ENCODE assay signal across 14 cellular contexts in the genomic region with DNA sequence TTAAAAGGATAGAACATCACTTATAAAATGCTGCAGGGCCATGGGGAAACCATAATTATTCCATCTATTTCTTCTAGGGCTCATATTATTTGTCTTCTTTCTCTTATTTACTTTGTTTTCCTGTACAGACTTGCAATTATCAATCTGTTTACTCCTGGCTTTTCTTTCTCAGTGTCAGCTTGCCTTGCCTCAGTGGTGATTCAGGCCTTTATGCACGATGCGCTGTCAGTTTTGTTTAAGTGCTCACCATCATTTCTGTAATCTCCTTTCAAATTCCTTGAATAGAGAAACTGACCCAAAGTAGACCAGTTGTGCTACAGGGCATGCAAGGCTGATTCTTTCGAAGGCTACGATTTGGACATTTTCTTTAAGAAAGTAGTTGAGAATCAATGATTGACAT. TPM values are rescaled to one million over a fixed set of nuclear protein-coding genes. Genes with fewer than 3 reads are reported as not detected.
DNase-seq lines count a peak whose midpoint lies in the region; ATAC-seq and TF ChIP-seq lines count a peak whose summit lies in the region.
"Had no signal": no experiment of that assay in that cellular context is flagged by ENCODE, and none has a peak within 500 bp of the region (broad histone marks: within the 10 kb centered on the region; RNA-seq: fewer than 3 reads in every experiment).

No MANE protein-coding gene starts in this region.

- H4K20me1 ChIP-seq in Loucy (ENCODE audit: insufficient read depth, low read length, poor library complexity, severe bottlenecking) = no peaks in the 10 kb centered on the region

- no peaks in the 10 kb centered on the region for H3K9me3 Mint-ChIP-seq in CD4-positive, alpha-beta T cell
- H3K9me3 Mint-ChIP-seq in activated CD8-positive, alpha-beta memory T cell treated with anti-CD3 and anti-CD28 coated beads, Interleukin-2, amount 10 ng/mL, durations not matched to agents 7 days and 5 days (ENCODE audit: low read depth) = no peaks in the 10 kb centered on the region
- H3K9me3 Mint-ChIP-seq: CD14-positive monocyte; CD8-positive, alpha-beta memory T cell had no signal

- H3K4me3 Mint-ChIP-seq in CD4-positive, alpha-beta T cell = no peak overlapping the region
- no peak overlapping the region for H3K4me3 Mint-ChIP-seq in activated CD8-positive, alpha-beta memory T cell treated with anti-CD3 and anti-CD28 coated beads, Interleukin-2, amount 10 ng/mL, durations not matched to agents 7 days and 5 days
- H3K4me3 Mint-ChIP-seq: CD14-positive monocyte had no signal

- H3K9me2 ChIP-seq in Loucy (replicated peaks; ENCODE audit: low read depth, low read length) = no peaks in the 10 kb centered on the region

- no peak overlapping the region for H3K27ac ChIP-seq in CD4-positive, alpha-beta T cell (ENCODE audit: low read depth, low read length)
- H3K27ac ChIP-seq in subcutaneous abdominal adipose tissue (ENCODE audit: low read depth, low read length) = peak overlapping the region; percentile 38
- H3K27ac ChIP-seq: BLaER1, HL-60 had no signal

- H3K27me3 Mint-ChIP-seq in CD4-positive, alpha-beta T cell = no peaks in the 10 kb centered on the region
- no peaks in the 10 kb centered on the region for H3K27me3 Mint-ChIP-seq in activated CD8-positive, alpha-beta memory T cell treated with anti-CD3 and anti-CD28 coated beads, Interleukin-2, amount 10 ng/mL, durations not matched to agents 7 days and 5 days
- H3K27me3 Mint-ChIP-seq: CD8-positive, alpha-beta memory T cell had no signal

- in situ Hi-C loops in GM13977 (cut with MboI; ENCODE audit: low pct_unique_long_range_greater_than_20kb, low sequenced_read_pairs, unreplicated experiment) = loop anchor here (10.0 kb wide), 1 partner anchor 464 kb away; no protein-coding TSS in a partner anchor

- CTCF ChIA-PET in CD4-positive, alpha-beta T cell (lab: Charles Lee) = no interaction called here
- CTCF ChIA-PET in activated CD8-positive, alpha-beta memory T cell treated with anti-CD3 and anti-CD28 coated beads, Interleukin-2, amount 10 ng/mL, durations not matched to agents 7 days and 5 days (lab: Charles Lee) = interaction anchor here (1.3 kb wide), 1 partner anchor 488 kb away, joined by 3 read pairs; no protein-coding TSS in a partner anchor

- peaks cover 58% of the 10 kb centered on the region for H3K4me1 ChIP-seq in Loucy (ENCODE audit: insufficient read depth, low read length, poor library complexity, severe bottlenecking)
- H3K4me1 ChIP-seq in subcutaneous abdominal adipose tissue (ENCODE audit: control insufficient read depth in 5 of 5, insufficient read depth in 5 of 5, low read length in 5 of 5) = peaks cover 2 to 58% (median 40%) of the 10 kb centered on the region in 5 donors

- H3F3A ChIP-seq in Loucy (ENCODE audit: low read depth) = no peaks in the 10 kb centered on the region

- H3K9me3 ChIP-seq in CD4-positive, alpha-beta T cell (ENCODE audit: control insufficient read depth, low read length) = no peaks in the 10 kb centered on the region
- H3K9me3 ChIP-seq in Loucy (ENCODE audit: insufficient read depth, low read depth, low read length) = no peaks in the 10 kb centered on the region
- no peaks in the 10 kb centered on the region for H3K9me3 ChIP-seq in subcutaneous abdominal adipose tissue (ENCODE audit: control insufficient read depth in 5 of 5, low read length in 5 of 5)
- H3K9me3 ChIP-seq: BLaER1, Caco-2, HAP-1 had no signal

- H3K79me2 ChIP-seq in Loucy (ENCODE audit: insufficient read depth, low read length) = peaks cover 67% of the 10 kb centered on the region

- no peak for ATAC-seq in CD4-positive, alpha-beta T cell (ENCODE audit: poor library complexity)
- ATAC-seq in GM19455 (IDR thresholded peaks at IDR 0.05; ENCODE audit: unreplicated experiment) = no peak
- no peak for ATAC-seq in activated CD8-positive, alpha-beta memory T cell treated with anti-CD3 and anti-CD28 coated beads, Interleukin-2, amount 10 ng/mL, durations not matched to agents 7 days and 5 days

- POLR2A ChIA-PET in CD4-positive, alpha-beta T cell (lab: Charles Lee) = no interaction called here

- H3K9ac ChIP-seq in Loucy (ENCODE audit: low read depth, low read length, poor library complexity, severe bottlenecking) (no peak overlapping the region), subcutaneous abdominal adipose tissue (ENCODE audit: low read length in 5 of 5) (peak overlapping the region in 1 of 5 donors; percentile 56)
- H3K9ac ChIP-seq: BLaER1 had no signal

- no peaks in the 10 kb centered on the region for H3K27me3 ChIP-seq in CD4-positive, alpha-beta T cell (ENCODE audit: control insufficient read depth, insufficient read depth, low read length)
- H3K27me3 ChIP-seq in Loucy (ENCODE audit: insufficient read depth, low read length, poor library complexity, severe bottlenecking) (no peaks in the 10 kb centered on the region), subcutaneous abdominal adipose tissue (ENCODE audit: control insufficient read depth in 5 of 5, insufficient read depth in 4 of 5, low read length in 5 of 5) (no peaks in the 10 kb centered on the region)
- H3K27me3 ChIP-seq: BLaER1 had no signal

- peaks cover 3% of the 10 kb centered on the region for H3K36me3 Mint-ChIP-seq in CD4-positive, alpha-beta T cell (ENCODE audit: low read depth)
- peaks cover 1% of the 10 kb centered on the region for H3K36me3 Mint-ChIP-seq in activated CD8-positive, alpha-beta memory T cell treated with anti-CD3 and anti-CD28 coated beads, Interleukin-2, amount 10 ng/mL, durations not matched to agents 7 days and 5 days

- DNase-seq in CD4-positive, alpha-beta T cell = no peak
- peak; percentile 69 for DNase-seq in epithelial cell of esophagus (ENCODE audit: low read depth)
- DNase-seq in GM13977 (ENCODE audit: low spot score) = no peak
- DNase-seq in activated CD8-positive, alpha-beta memory T cell treated with anti-CD3 and anti-CD28 coated beads, Interleukin-2, amount 10 ng/mL, durations not matched to agents 7 days and 5 days = no peak
- DNase-seq: 8988T; Caco-2; CD8-positive, alpha-beta memory T cell had no signal

- H3K27ac Mint-ChIP-seq in CD4-positive, alpha-beta T cell = peak overlapping the region; percentile 52
- H3K27ac Mint-ChIP-seq in activated CD8-positive, alpha-beta memory T cell treated with anti-CD3 and anti-CD28 coated beads, Interleukin-2, amount 10 ng/mL, durations not matched to agents 7 days and 5 days = no peak overlapping the region
- H3K27ac Mint-ChIP-seq: CD14-positive monocyte had no signal

- H3K4me2 ChIP-seq in Loucy (ENCODE audit: low read depth, low read length, poor library complexity, severe bottlenecking) = peak overlapping the region; percentile 33
- H3K4me2 ChIP-seq: BLaER1 had no signal

- H3K4me1 Mint-ChIP-seq in CD4-positive, alpha-beta T cell (ENCODE audit: low read depth) = peaks cover 46% of the 10 kb centered on the region
- peaks cover 19% of the 10 kb centered on the region for H3K4me1 Mint-ChIP-seq in activated CD8-positive, alpha-beta memory T cell treated with anti-CD3 and anti-CD28 coated beads, Interleukin-2, amount 10 ng/mL, durations not matched to agents 7 days and 5 days

- intact Hi-C loops in CD4-positive, alpha-beta T cell (cut with DNase I, micrococcal nuclease) = loop anchor here (5.0 to 10.0 kb wide), 4 partner anchors 224 to 1344 kb away; no protein-coding TSS in a partner anchor

- H3K4me3 ChIP-seq in Loucy (ENCODE audit: low read length, poor library complexity, severe bottlenecking) (no peak overlapping the region), epithelial cell of esophagus (ENCODE audit: low read length) (no peak overlapping the region), subcutaneous abdominal adipose tissue (ENCODE audit: low read depth in 1 of 5, low read length in 5 of 5) (no peak overlapping the region)
- H3K4me3 ChIP-seq: BLaER1, HAP-1 had no signal

- no peaks in the 10 kb centered on the region for H3K36me3 ChIP-seq in Loucy (ENCODE audit: insufficient read depth, low read length)
- H3K36me3 ChIP-seq in subcutaneous abdominal adipose tissue (ENCODE audit: control insufficient read depth in 5 of 5, insufficient read depth in 5 of 5, low read length in 5 of 5) = peaks cover 0 to 8% (median 0%) of the 10 kb centered on the region in 5 donors

- no peak overlapping the region for H2AFZ ChIP-seq in Loucy (ENCODE audit: low read length)

- TF ChIP-seq CTCF in CD4-positive, alpha-beta T cell (IDR thresholded peaks at IDR 0.05) = no peak
- no peak for TF ChIP-seq CTCF in Loucy (conservative IDR thresholded peaks at IDR 0.05; ENCODE audit: low read length)
- no peak for TF ChIP-seq CTCF in epithelial cell of esophagus (IDR thresholded peaks at IDR 0.05; ENCODE audit: insufficient read depth, low read depth, low read length, missing control alignments)
- TF ChIP-seq CTCF in GM13977 (IDR thresholded peaks at IDR 0.05; ENCODE audit: extremely low read depth, insufficient read depth, missing control alignments) = no peak

RNA-seq across cellular contexts. Expression of gene PDHX, which starts 4.7 kb away (rescaled TPM):
- 10 to 100 TPM; 17.3 to 17.4 TPM for total RNA-seq in CD4-positive, alpha-beta T cell
- 10 to 100 TPM; 27.9 to 34.0 TPM for total RNA-seq in activated CD8-positive, alpha-beta memory T cell treated with anti-CD3 and anti-CD28 coated beads, Interleukin-2, amount 10 ng/mL, durations not matched to agents 7 days and 5 days

RNA-seq across cellular contexts. Expression of gene APIP, which starts 5.0 kb away (rescaled TPM):
- total RNA-seq in CD4-positive, alpha-beta T cell = 1 to 10 TPM; 7.1 to 8.3 TPM
- 10 to 100 TPM; 23.9 to 30.0 TPM for total RNA-seq in activated CD8-positive, alpha-beta memory T cell treated with anti-CD3 and anti-CD28 coated beads, Interleukin-2, amount 10 ng/mL, durations not matched to agents 7 days and 5 days
